In genomic region chr5:93090698-93091097, GRCh38 we compare ENCODE assay signal across 2 cellular contexts.
A peak's percentile ranks its signal among the peaks of the same experiment; 100 is the strongest.
TF ChIP-seq lines count a peak whose summit lies in the region.

No MANE protein-coding gene starts in this region.

TF ChIP-seq in HepG2, 621 proteins besides CTCF, POLR2A, EP300 and RAD21:
- TF ChIP-seq MXI1 (IDR thresholded peaks at IDR 0.05; ENCODE audit: borderline replicate concordance, low read depth, low read length) (no peak), ISX (CRISPR knock-in tag; conservative IDR thresholded peaks at IDR 0.05) (no peak), POGZ (CRISPR knock-in tag; IDR thresholded peaks at IDR 0.05) (peak; percentile 30; the same call in 1 of the 2 replicates), USF2 (IDR thresholded peaks at IDR 0.05; ENCODE audit: low read depth, low read length) (no peak), USF2 (CRISPR knock-in tag; IDR thresholded peaks at IDR 0.05; ENCODE audit: borderline replicate concordance) (no peak), ZNF451 (CRISPR knock-in tag; IDR thresholded peaks at IDR 0.05) (no peak), GABPB1 (CRISPR knock-in tag; IDR thresholded peaks at IDR 0.05) (no peak), HOMEZ (CRISPR knock-in tag; IDR thresholded peaks at IDR 0.05; ENCODE audit: low read depth) (peak; percentile 79; the same call in 1 of the 2 replicates), ZHX2 (IDR thresholded peaks at IDR 0.05; ENCODE audit: low read depth) (no peak), ZHX2 (CRISPR knock-in tag; IDR thresholded peaks at IDR 0.05; ENCODE audit: borderline replicate concordance) (no peak), ZNF337 (CRISPR knock-in tag; IDR thresholded peaks at IDR 0.05; ENCODE audit: borderline replicate concordance, low read depth) (no peak), ZNF546 (CRISPR knock-in tag; conservative IDR thresholded peaks at IDR 0.05) (no peak), RARG (CRISPR knock-in tag; IDR thresholded peaks at IDR 0.05; ENCODE audit: low read depth) (no peak)

TF ChIP-seq in GM12878, 131 proteins besides CTCF, POLR2A, EP300 and RAD21:
- TF ChIP-seq SUZ12 (IDR thresholded peaks at IDR 0.05; ENCODE audit: unreplicated experiment) (peak; percentile 52), RELB (IDR thresholded peaks at IDR 0.05; ENCODE audit: low read depth) (no peak)
